22 cellular contexts compared by ENCODE assay signal in the genomic region with DNA sequence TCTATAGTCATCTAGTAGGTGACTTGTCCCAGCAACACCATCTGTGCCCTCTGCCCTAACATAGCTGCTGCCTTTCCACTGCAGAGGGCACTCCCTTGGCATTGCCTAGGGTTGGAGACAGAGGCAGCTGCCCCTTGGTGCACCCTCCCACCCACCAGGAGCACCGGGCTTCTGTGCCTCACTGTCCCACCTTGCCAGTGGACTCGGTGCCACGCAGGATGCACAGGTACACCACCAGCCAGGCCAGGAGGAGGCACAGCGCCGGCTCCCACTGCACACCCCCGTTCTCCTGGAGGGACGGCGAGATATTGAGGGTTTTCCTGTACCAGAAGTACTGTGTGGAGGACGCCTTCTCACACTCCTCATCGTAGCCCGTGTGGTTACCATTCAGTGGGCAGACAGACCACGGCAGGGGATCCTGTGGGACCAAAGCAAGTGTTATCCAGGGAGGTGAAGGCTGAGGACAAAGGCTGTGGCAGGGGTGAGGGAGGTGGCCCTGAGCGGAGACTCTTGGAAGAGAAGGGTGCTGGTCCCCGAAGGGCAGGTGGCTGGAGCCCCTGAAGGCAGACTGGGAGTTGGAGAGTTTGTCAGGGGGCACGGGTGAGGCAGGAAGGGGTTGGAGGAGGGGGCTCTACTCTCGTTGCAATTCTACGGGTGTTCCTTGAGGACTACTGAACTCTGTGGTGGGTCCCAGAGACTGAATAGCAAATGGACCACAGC. TPM values are rescaled to one million over a fixed set of nuclear protein-coding genes. Genes with fewer than 3 reads are reported as not detected.
"Had no signal": no experiment of that assay in that cellular context is flagged by ENCODE, and none has a peak within 500 bp of the region (broad histone marks: within the 10 kb centered on the region; RNA-seq: fewer than 3 reads in every experiment).

No MANE protein-coding gene starts in this region.

- H3K4me1 ChIP-seq: ascending aorta had no signal

- H3K27me3 ChIP-seq: ascending aorta, body of pancreas had no signal

- H3K27ac Mint-ChIP-seq: activated B cell treated with CpG ODN at 0.5 μM for 24 hours; activated CD4-positive, alpha-beta T cell treated with anti-CD3 and anti-CD28 coated beads, Interleukin-2, amount 10 ng/mL, durations not matched to agents 24 days and 14 days; T-helper 17 cell had no signal

- H3K4me3 Mint-ChIP-seq: activated B cell treated with CpG ODN at 0.5 μM for 24 hours; activated CD4-positive, alpha-beta T cell treated with anti-CD3 and anti-CD28 coated beads, Interleukin-2, amount 10 ng/mL, durations not matched to agents 24 days and 14 days; T-helper 17 cell had no signal

- H3K4me3 ChIP-seq: ascending aorta, body of pancreas had no signal

- H3K9me3 Mint-ChIP-seq: activated B cell treated with CpG ODN at 0.5 μM for 24 hours; activated CD4-positive, alpha-beta T cell treated with anti-CD3 and anti-CD28 coated beads, Interleukin-2, amount 10 ng/mL, durations not matched to agents 24 days and 14 days had no signal

- H3K36me3 ChIP-seq: ascending aorta had no signal

- H3K4me1 Mint-ChIP-seq: activated B cell treated with CpG ODN at 0.5 μM for 24 hours had no signal

- H3K27ac ChIP-seq: ascending aorta, body of pancreas had no signal

- H3K9me3 ChIP-seq: ascending aorta, body of pancreas had no signal

- DNase-seq: activated B cell treated with CpG ODN at 0.5 μM for 24 hours; activated CD4-positive, alpha-beta T cell treated with anti-CD3 and anti-CD28 coated beads for 1 hour; activated CD4-positive, alpha-beta T cell treated with anti-CD3 and anti-CD28 coated beads, Interleukin-2, amount 10 ng/mL, durations not matched to agents 24 days and 14 days; activated CD4-positive, alpha-beta T cell treated with anti-CD3 and anti-CD28 coated beads, Interleukin-2, amount 50 U/mL, for 48 hours; activated naive CD4-positive, alpha-beta T cell treated with anti-CD3 and anti-CD28 coated beads, Interleukin-2, amount 50 U/mL, for 16 hours; activated T-cell treated with anti-CD3 and anti-CD28 coated beads, Interleukin-2, amount 50 U/mL, for 1 hour; central memory CD4-positive, alpha-beta T cell; KG1; NCI-H1048; NCI-H187 treated with DMSO at 0.1 percent for 48 hours; NCI-H446 treated with DMSO at 0.1 percent for 48 hours; NCI-H524 treated with DMSO at 0.1 percent for 48 hours; NCI-H748 treated with DMSO at 0.1 percent for 48 hours; PC-3; T-helper 17 cell; T1000 had no signal

- ATAC-seq: body of pancreas, PC-3, T-helper 17 cell had no signal

- FAIRE-seq: TTC549 had no signal

RNA-seq across cellular contexts. Expression of gene SLC6A20, which starts 20.6 kb away (rescaled TPM):
- total RNA-seq: activated B cell treated with CpG ODN at 0.5 μM for 24 hours; activated CD4-positive, alpha-beta T cell treated with anti-CD3 and anti-CD28 coated beads, Interleukin-2, amount 10 ng/mL, durations not matched to agents 24 days and 14 days; ascending aorta; bronchial epithelial cell; LHCN-M2; PC-3; SK-MEL-5 had no signal
